Comparison of ENCODE assay signal across 9 cellular contexts in the genomic region with DNA sequence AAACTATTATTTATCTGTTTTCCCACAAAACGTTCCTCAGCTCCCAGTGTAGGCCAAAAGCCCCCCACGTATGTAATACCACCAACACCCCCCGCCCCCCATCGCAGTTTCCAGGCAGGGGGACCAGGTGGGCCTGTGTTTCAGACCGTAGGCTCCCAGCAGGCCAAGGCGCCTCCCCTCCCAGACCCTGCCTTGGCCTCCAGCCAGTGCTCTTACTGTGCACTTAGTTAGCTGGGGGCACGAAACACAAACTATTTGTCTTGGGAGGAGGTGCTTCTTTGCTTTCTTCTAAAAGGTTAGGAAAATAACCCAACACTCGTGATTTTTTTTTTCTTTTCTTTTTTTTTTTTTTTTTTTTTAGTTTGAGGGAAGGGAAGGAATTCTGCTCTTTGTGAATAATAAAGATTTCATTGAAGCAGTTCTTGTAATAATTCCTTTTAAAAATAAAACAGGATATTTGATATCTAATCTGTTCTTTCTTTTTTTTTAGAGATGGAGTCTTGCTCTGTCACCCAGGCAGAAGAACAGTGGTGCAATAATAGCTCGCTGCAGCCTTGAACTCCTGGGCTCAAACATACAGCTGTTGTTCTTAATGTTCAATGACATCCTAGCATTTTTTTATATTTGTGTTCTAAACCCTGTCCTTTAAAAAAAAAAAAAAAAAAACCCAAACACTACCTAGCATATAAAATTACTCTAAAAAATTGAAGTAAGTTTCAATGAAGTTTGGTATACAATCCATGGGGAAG.
"Had no signal": no experiment of that assay in that cellular context is flagged by ENCODE, and none has a peak within 500 bp of the region (broad histone marks: within the 10 kb centered on the region; RNA-seq: fewer than 3 reads in every experiment).

No MANE protein-coding gene starts in this region.

- H3K9me3 ChIP-seq: left lung, mucosa of descending colon, neutrophil, tibial nerve, uterus had no signal

- H3K4me3 ChIP-seq: left lung, mucosa of descending colon, tibial nerve, uterus had no signal

- FAIRE-seq: islet of Langerhans, small intestine had no signal

- DNase-seq: cerebellar nuclear complex, uterus had no signal

- H3K27ac ChIP-seq: brain microvascular endothelial cell, neutrophil, tibial nerve, uterus had no signal

- H3K4me1 ChIP-seq: tibial nerve, uterus had no signal

- H3K36me3 ChIP-seq: brain microvascular endothelial cell, left lung, neutrophil, tibial nerve, uterus had no signal
